ENCODE assay signal across 10 cellular contexts in genomic region chr17:8694766-8695165, GRCh38. TPM values are rescaled to one million over a fixed set of nuclear protein-coding genes. Genes with fewer than 3 reads are reported as not detected.
A peak's percentile ranks its signal among the peaks of the same experiment; 100 is the strongest.
DNase-seq lines count a peak whose midpoint lies in the region; ATAC-seq and TF ChIP-seq lines count a peak whose summit lies in the region.
"Not testable (repeated sequence)": the region's sequence is repeated elsewhere in the genome, so short reads cannot be mapped to it uniquely, and the experiment has no call there.
"Had no signal": no experiment of that assay in that cellular context is flagged by ENCODE, and none has a peak within 500 bp of the region (broad histone marks: within the 10 kb centered on the region; RNA-seq: fewer than 3 reads in every experiment).

No MANE protein-coding gene starts in this region.

- H3K9me1 ChIP-seq in IMR-90 (ENCODE audit: insufficient read depth, low read length): peaks cover 19% of the 10 kb centered on the region

- not testable (repeated sequence) for H3K79me1 ChIP-seq in IMR-90 (ENCODE audit: low read depth in 1 of 2, low read length in 2 of 2)
- H3K79me1 ChIP-seq in trophoblast cell (ENCODE audit: low read length): peaks cover 49% of the 10 kb centered on the region

- not testable (repeated sequence) for H3K23ac ChIP-seq in IMR-90 (ENCODE audit: low read depth, low read length); trophoblast cell (ENCODE audit: low read length)

- H2BK5ac ChIP-seq in IMR-90 (ENCODE audit: low read depth, low read length, poor library complexity, severe bottlenecking): not testable (repeated sequence)
- H2BK5ac ChIP-seq in trophoblast cell (ENCODE audit: low read depth, low read length, poor library complexity): peak overlapping the region; percentile 16

- H4K8ac ChIP-seq in IMR-90 (ENCODE audit: low read depth in 2 of 2, low read length in 2 of 2): peak overlapping the region in 1 of 2 experiments; percentile 58; a peak in 1 of 4 replicates
- not testable (repeated sequence) for H4K8ac ChIP-seq in trophoblast cell (ENCODE audit: low read depth, low read length)

- not testable (repeated sequence) for H3K27me3 ChIP-seq in IMR-90 (ENCODE audit: control insufficient read depth, insufficient read depth, low read length); trophoblast cell (ENCODE audit: insufficient read depth, low read length)

- POLR2A ChIA-PET in IMR-90 (lab: Charles Lee; ENCODE audit: unreplicated experiment): not testable (repeated sequence)

- H2AK5ac ChIP-seq in IMR-90 (ENCODE audit: low read depth, low read length): peak overlapping the region; percentile 0; the same call in 1 of the 2 replicates
- H2AK5ac ChIP-seq in trophoblast cell (ENCODE audit: low read length): peak overlapping the region; percentile 51

- not testable (repeated sequence) for H3K79me2 ChIP-seq in trophoblast cell (ENCODE audit: control insufficient read depth, insufficient read depth, low read length, poor library complexity)

- H3K4me2 ChIP-seq in IMR-90 (ENCODE audit: low read depth, low read length); trophoblast cell (ENCODE audit: low read length): not testable (repeated sequence)

- H3K36me3 Mint-ChIP-seq in chondrocyte (ENCODE audit: low read depth); mesothelial cell of epicardium: not testable (repeated sequence)

- H3K4me1 Mint-ChIP-seq in chondrocyte (ENCODE audit: low read depth) (peaks cover 53% of the 10 kb centered on the region), mesothelial cell of epicardium (peaks cover 63% of the 10 kb centered on the region)

- H3K27ac Mint-ChIP-seq in chondrocyte (ENCODE audit: unreplicated experiment) (peak overlapping the region; percentile 59), mesothelial cell of epicardium (peak overlapping the region; percentile 22)

- not testable (repeated sequence) for H3K27ac ChIP-seq in IMR-90 (ENCODE audit: insufficient read depth, low read length); trophoblast cell (ENCODE audit: low read depth, low read length)

- not testable (repeated sequence) for H3K56ac ChIP-seq in IMR-90 (ENCODE audit: extremely low read depth, insufficient read depth, low read length)

- intact Hi-C loops in IMR-90 (cut with micrococcal nuclease): not testable (repeated sequence)

- H4K5ac ChIP-seq in IMR-90 (ENCODE audit: low read depth, low read length): 0 out of 2 replicates have a peak overlapping the region, but pooled peaks have one; percentile 51

- not testable (repeated sequence) for TF ChIP-seq RAD21 in IMR-90 (IDR thresholded peaks at IDR 0.05; ENCODE audit: low read length)

- H3K18ac ChIP-seq in IMR-90 (ENCODE audit: low read depth, low read length) (peak overlapping the region; percentile 25; the same call in 1 of the 2 replicates), trophoblast cell (ENCODE audit: low read length) (peak overlapping the region; percentile 16)

- CTCF ChIA-PET in IMR-90 (lab: Yijun Ruan, JAX): not testable (repeated sequence)

- H3K4me3 ChIP-seq in IMR-90 (ENCODE audit: insufficient read depth, low read depth, low read length); fibroblast of pulmonary artery (replicated peaks; ENCODE audit: low read depth, low read length); trophoblast cell (ENCODE audit: low read depth, low read length): not testable (repeated sequence)

- dilution Hi-C loops in IMR-90 (cut with HindIII; ENCODE audit: low sequenced_read_pairs, unreplicated experiment): not testable (repeated sequence)

- not testable (repeated sequence) for ATAC-seq in IMR-90 (ENCODE audit: low read depth)

- H4K20me1 ChIP-seq in IMR-90 (ENCODE audit: insufficient read depth, low read length): not testable (repeated sequence)

- H3K4ac ChIP-seq in IMR-90 (ENCODE audit: low read depth, low read length): peak overlapping the region; percentile 22
- H3K4ac ChIP-seq in trophoblast cell (ENCODE audit: low read depth, low read length): not testable (repeated sequence)

- not testable (repeated sequence) for H3K14ac ChIP-seq in IMR-90 (replicated peaks; ENCODE audit: low read depth, low read length)
- H3K14ac ChIP-seq in trophoblast cell (ENCODE audit: low read length): peak overlapping the region; percentile 13

- in situ Hi-C loops in IMR-90 (cut with MboI; ENCODE audit: low sequenced_read_pairs): not testable (repeated sequence)

- TF ChIP-seq POLR2A in IMR-90 (IDR thresholded peaks at IDR 0.05; ENCODE audit: low read depth, low read length): not testable (repeated sequence)

- H2AFZ ChIP-seq in IMR-90 (replicated peaks; ENCODE audit: low read length, poor library complexity): peak overlapping the region; percentile 55
- H2AFZ ChIP-seq in trophoblast cell (ENCODE audit: insufficient read depth, low read length, poor library complexity): not testable (repeated sequence)

- not testable (repeated sequence) for TF ChIP-seq CTCF in IMR-90 (conservative IDR thresholded peaks at IDR 0.05; ENCODE audit: low read depth, low read length); chondrocyte (IDR thresholded peaks at IDR 0.05); fibroblast of pulmonary artery (IDR thresholded peaks at IDR 0.05; ENCODE audit: low read length, missing control alignments); mesothelial cell of epicardium (IDR thresholded peaks at IDR 0.05; ENCODE audit: unreplicated experiment)

- peak overlapping the region; percentile 80 for H4K91ac ChIP-seq in IMR-90 (ENCODE audit: insufficient read depth, low read depth, low read length)
- peak overlapping the region; percentile 25 for H4K91ac ChIP-seq in trophoblast cell (ENCODE audit: low read depth, low read length)

- 97% methylated on average over 3 of the region's 9 CpGs; no CpG with 5 or more reads in 1 of the 2 experiments for WGBS in IMR-90 (ENCODE audit: extremely low coverage in 2 of 2, insufficient read length in 1 of 2), 2 experiments
- no CpG with 5 or more reads among the region's 9 CpGs for WGBS in trophoblast cell (ENCODE audit: extremely low coverage, insufficient coverage, insufficient read length)

- not testable (repeated sequence) for H3K9ac ChIP-seq in IMR-90 (ENCODE audit: low read depth, low read length); trophoblast cell (ENCODE audit: low read length)

- peak overlapping the region; percentile 15; the same call in 2 of the 3 replicates for H2BK15ac ChIP-seq in IMR-90 (ENCODE audit: low read depth, low read length)

- not testable (repeated sequence) for H3K4me3 Mint-ChIP-seq in chondrocyte (ENCODE audit: unreplicated experiment); mesothelial cell of epicardium

- peak overlapping the region; percentile 92 for H2BK12ac ChIP-seq in trophoblast cell (ENCODE audit: low read length)

- not testable (repeated sequence) for H3K27me3 Mint-ChIP-seq in chondrocyte (ENCODE audit: low read depth); mesothelial cell of epicardium (ENCODE audit: low read depth)

- H2AK9ac ChIP-seq in IMR-90 (replicated peaks; ENCODE audit: low read depth, low read length, poor library complexity): not testable (repeated sequence)

- H4K12ac ChIP-seq in trophoblast cell (ENCODE audit: low read depth, low read length): not testable (repeated sequence)

- H3K9me3 Mint-ChIP-seq in chondrocyte (ENCODE audit: low read depth); mesothelial cell of epicardium: not testable (repeated sequence)

- not testable (repeated sequence) for BruUV-seq in IMR-90 (replicated peaks; lab: Mats Ljungman, UMichigan)

- DNase-seq in Daoy (ENCODE audit: low read depth): peak; percentile 21
- DNase-seq in IMR-90; chondrocyte (ENCODE audit: low spot score); mesothelial cell of epicardium (ENCODE audit: low spot score in 2 of 2, unreplicated experiment in 2 of 2); trophoblast cell: not testable (repeated sequence)
- peak; percentile 80 for DNase-seq in amniotic epithelial cell (ENCODE audit: low read depth)
- peak; percentile 34 for DNase-seq in fibroblast of pulmonary artery (ENCODE audit: low read depth)

- not testable (repeated sequence) for H3K36me3 ChIP-seq in IMR-90 (ENCODE audit: control insufficient read depth, insufficient read depth, low read length); trophoblast cell (ENCODE audit: control insufficient read depth in 1 of 2, insufficient read depth in 2 of 2, low read length in 2 of 2)

- H2BK120ac ChIP-seq in IMR-90 (ENCODE audit: low read depth, low read length) (peak overlapping the region; percentile 71), trophoblast cell (ENCODE audit: insufficient read depth, low read length, poor library complexity) (peak overlapping the region; percentile 77)

- not testable (repeated sequence) for H2BK20ac ChIP-seq in IMR-90 (ENCODE audit: low read depth, low read length)

- H3K9me3 ChIP-seq in IMR-90 (ENCODE audit: control insufficient read depth, insufficient read depth, low read length); trophoblast cell (ENCODE audit: insufficient read depth, low read depth, low read length): not testable (repeated sequence)

- H3K4me1 ChIP-seq in IMR-90 (ENCODE audit: control insufficient read depth, insufficient read depth, low read length): peaks cover 25% of the 10 kb centered on the region
- peaks cover 41 to 44% of the 10 kb centered on the region in 2 experiments for H3K4me1 ChIP-seq in trophoblast cell (ENCODE audit: control insufficient read depth in 1 of 2, insufficient read depth in 2 of 2, low read length in 2 of 2)

RNA-seq across cellular contexts. Expression of gene CCDC42, which starts 49.9 kb away (rescaled TPM):
- not detected in 2 replicates for total RNA-seq in Daoy (2014; rRNA removed; shearing (Covaris generic))
- total RNA-seq in IMR-90 (2012; rRNA removed): not detected in 2 replicates
- not detected in 2 replicates for polyA plus RNA-seq in IMR-90 (2012; rRNA removed)
- not detected in 2 replicates for polyA plus RNA-seq in IMR-90 (2012; cell fraction: cytosol; rRNA removed)
- polyA plus RNA-seq in IMR-90 (2012; cell fraction: nucleus; rRNA removed; ENCODE audit: low replicate concordance): not detected in 2 replicates
- total RNA-seq in chondrocyte: not detected in 3 replicates
- 0.16 to 0.33 TPM in 2 of 3 replicates, not detected in the other for total RNA-seq in mesothelial cell of epicardium
- polyA plus RNA-seq in trophoblast cell (2013): 0.19 and 0.25 TPM in 2 replicates
- total RNA-seq: A673 had no signal
- polyA plus RNA-seq: BJ, CD14-positive monocyte had no signal
